12 cellular contexts compared by ENCODE assay signal in genomic region chr4:126583509-126583908, GRCh38.
DNase-seq lines count a peak whose midpoint lies in the region; ATAC-seq and TF ChIP-seq lines count a peak whose summit lies in the region.
"Had no signal": no experiment of that assay in that cellular context is flagged by ENCODE, and none has a peak within 500 bp of the region (broad histone marks: within the 10 kb centered on the region; RNA-seq: fewer than 3 reads in every experiment).

No MANE protein-coding gene starts in this region.

- peak; percentile 23 for TF ChIP-seq RAD21 in IMR-90 (IDR thresholded peaks at IDR 0.05; ENCODE audit: low read length)

- no peaks in the 10 kb centered on the region for H4K20me1 ChIP-seq in IMR-90 (ENCODE audit: insufficient read depth, low read length)

- no peaks in the 10 kb centered on the region for H3K79me1 ChIP-seq in IMR-90 (ENCODE audit: low read depth in 1 of 2, low read length in 2 of 2)

- no peaks in the 10 kb centered on the region for H3K4me1 ChIP-seq in IMR-90 (ENCODE audit: control insufficient read depth, insufficient read depth, low read length)
- H3K4me1 ChIP-seq: tibial artery had no signal

- no peaks in the 10 kb centered on the region for H3K9me1 ChIP-seq in IMR-90 (ENCODE audit: insufficient read depth, low read length)

- H3K27me3 ChIP-seq in IMR-90 (ENCODE audit: control insufficient read depth, insufficient read depth, low read length): no peaks in the 10 kb centered on the region
- H3K27me3 ChIP-seq: tibial artery had no signal

- H3K27ac ChIP-seq in IMR-90 (ENCODE audit: insufficient read depth, low read length): no peak overlapping the region
- no peak overlapping the region for H3K27ac ChIP-seq in VCaP
- H3K27ac ChIP-seq: tibial artery had no signal

- no CpG with 5 or more reads among the region's 1 CpG for WGBS in IMR-90 (ENCODE audit: extremely low coverage in 2 of 2, insufficient read length in 1 of 2), 2 experiments

- H3K4me1 Mint-ChIP-seq in activated naive CD4-positive, alpha-beta T cell treated with anti-CD3 and anti-CD28 coated beads, Interleukin-2, amount 10 ng/mL, durations not matched to agents 7 days and 5 days: no peaks in the 10 kb centered on the region

- TF ChIP-seq CTCF in IMR-90 (conservative IDR thresholded peaks at IDR 0.05; ENCODE audit: low read depth, low read length) (peak; percentile 37), VCaP (conservative IDR thresholded peaks at IDR 0.05) (peak; percentile 71)

- POLR2A ChIA-PET in IMR-90 (lab: Charles Lee; ENCODE audit: unreplicated experiment): no interaction called here

- TF ChIP-seq POLR2A in IMR-90 (IDR thresholded peaks at IDR 0.05; ENCODE audit: low read depth, low read length): no peak

- no peak overlapping the region for H3K4me3 Mint-ChIP-seq in activated naive CD4-positive, alpha-beta T cell treated with anti-CD3 and anti-CD28 coated beads, Interleukin-2, amount 10 ng/mL, durations not matched to agents 7 days and 5 days

- no peak overlapping the region for H3K14ac ChIP-seq in IMR-90 (replicated peaks; ENCODE audit: low read depth, low read length)

- no peak overlapping the region for H3K9ac ChIP-seq in IMR-90 (ENCODE audit: low read depth, low read length)

- no peak overlapping the region for H3K4me3 ChIP-seq in IMR-90 (ENCODE audit: insufficient read depth, low read depth, low read length)
- H3K4me3 ChIP-seq: tibial artery had no signal

- H3K36me3 Mint-ChIP-seq in activated naive CD4-positive, alpha-beta T cell treated with anti-CD3 and anti-CD28 coated beads, Interleukin-2, amount 10 ng/mL, durations not matched to agents 7 days and 5 days: no peaks in the 10 kb centered on the region

- no peak overlapping the region for H4K5ac ChIP-seq in IMR-90 (ENCODE audit: low read depth, low read length)

- H2AFZ ChIP-seq in IMR-90 (replicated peaks; ENCODE audit: low read length, poor library complexity): no peak overlapping the region

- dilution Hi-C loops in IMR-90 (cut with HindIII; ENCODE audit: low sequenced_read_pairs, unreplicated experiment): no loop called here

- H3K27me3 Mint-ChIP-seq in activated naive CD4-positive, alpha-beta T cell treated with anti-CD3 and anti-CD28 coated beads, Interleukin-2, amount 10 ng/mL, durations not matched to agents 7 days and 5 days: no peaks in the 10 kb centered on the region

- no peak overlapping the region for H2AK9ac ChIP-seq in IMR-90 (replicated peaks; ENCODE audit: low read depth, low read length, poor library complexity)

- no peak overlapping the region for H2BK5ac ChIP-seq in IMR-90 (ENCODE audit: low read depth, low read length, poor library complexity, severe bottlenecking)

- H3K9me3 Mint-ChIP-seq in activated naive CD4-positive, alpha-beta T cell treated with anti-CD3 and anti-CD28 coated beads, Interleukin-2, amount 10 ng/mL, durations not matched to agents 7 days and 5 days: peaks cover 14% of the 10 kb centered on the region

- no peak overlapping the region for H2BK15ac ChIP-seq in IMR-90 (ENCODE audit: low read depth, low read length)

- H2BK120ac ChIP-seq in IMR-90 (ENCODE audit: low read depth, low read length): no peak overlapping the region

- H3K9me3 ChIP-seq in IMR-90 (ENCODE audit: control insufficient read depth, insufficient read depth, low read length): peaks cover 3% of the 10 kb centered on the region

- DNase-seq in ELF-1 (ENCODE audit: low read depth, low spot score) (peak; percentile 76), IMR-90 (peak; percentile 26), iris pigment epithelial cell (ENCODE audit: low read depth) (peak; percentile 36), head of caudate nucleus (no peak), foreskin melanocyte (no peak), HPDE6-E6E7 (ENCODE audit: extremely low spot score) (no peak)
- no peak for DNase-seq in activated naive CD4-positive, alpha-beta T cell treated with anti-CD3 and anti-CD28 coated beads, Interleukin-2, amount 10 ng/mL, durations not matched to agents 7 days and 5 days
- DNase-seq: activated T-cell treated with anti-CD3 and anti-CD28 coated beads, Interleukin-2, amount 50 U/mL, for 1 hour; effector CD4-positive, alpha-beta T cell; Right ventricle myocardium superior; tibial artery had no signal

- H2AK5ac ChIP-seq in IMR-90 (ENCODE audit: low read depth, low read length): no peak overlapping the region

- CTCF ChIA-PET in IMR-90 (lab: Yijun Ruan, JAX): interaction anchor here (0.6 to 1.8 kb wide), 7 partner anchors 8 to 1269 kb away, joined by 3 to 6 read pairs (median 3); partner anchors contain the start of gene FAT4
- CTCF ChIA-PET in activated naive CD4-positive, alpha-beta T cell treated with anti-CD3 and anti-CD28 coated beads, Interleukin-2, amount 10 ng/mL, durations not matched to agents 7 days and 5 days (lab: Charles Lee): no interaction called here

- H3K56ac ChIP-seq in IMR-90 (ENCODE audit: extremely low read depth, insufficient read depth, low read length): no peak overlapping the region

- H3K4me2 ChIP-seq in IMR-90 (ENCODE audit: low read depth, low read length): no peak overlapping the region

- H3K36me3 ChIP-seq in IMR-90 (ENCODE audit: control insufficient read depth, insufficient read depth, low read length): no peaks in the 10 kb centered on the region
- H3K36me3 ChIP-seq: tibial artery had no signal

- H3K18ac ChIP-seq in IMR-90 (ENCODE audit: low read depth, low read length): no peak overlapping the region

- intact Hi-C loops in IMR-90 (cut with micrococcal nuclease) (no loop called here), head of caudate nucleus (cut with DNase I) (no loop called here)

- H3K23ac ChIP-seq in IMR-90 (ENCODE audit: low read depth, low read length): no peak overlapping the region

- H3K4ac ChIP-seq in IMR-90 (ENCODE audit: low read depth, low read length): no peak overlapping the region

- H4K91ac ChIP-seq in IMR-90 (ENCODE audit: insufficient read depth, low read depth, low read length): no peak overlapping the region

- in situ Hi-C loops in IMR-90 (cut with MboI; ENCODE audit: low sequenced_read_pairs): no loop called here

- no peak overlapping the region for H3K27ac Mint-ChIP-seq in activated naive CD4-positive, alpha-beta T cell treated with anti-CD3 and anti-CD28 coated beads, Interleukin-2, amount 10 ng/mL, durations not matched to agents 7 days and 5 days

- no peak overlapping the region for H4K8ac ChIP-seq in IMR-90 (ENCODE audit: low read depth in 2 of 2, low read length in 2 of 2)

- no TSS peak for BruUV-seq in IMR-90 (replicated peaks; lab: Mats Ljungman, UMichigan)

- peak; percentile 72 for ATAC-seq in IMR-90 (ENCODE audit: low read depth)

- H2BK20ac ChIP-seq in IMR-90 (ENCODE audit: low read depth, low read length): no peak overlapping the region

TF ChIP-seq in IMR-90, 13 proteins besides CTCF, POLR2A, EP300 and RAD21:
- no peak; the same call in 1 of the 2 replicates for TF ChIP-seq MAFK (IDR thresholded peaks at IDR 0.05; ENCODE audit: low read depth, low read length)
- no peak for TF ChIP-seq BHLHE40 (IDR thresholded peaks at IDR 0.05; ENCODE audit: low read depth, low read length)
- TF ChIP-seq RCOR1 (IDR thresholded peaks at IDR 0.05; ENCODE audit: insufficient replicate concordance, low read length): no peak
- TF ChIP-seq CHD1 (IDR thresholded peaks at IDR 0.05; ENCODE audit: low read depth, low read length): no peak
- no peak for TF ChIP-seq MAZ (IDR thresholded peaks at IDR 0.05; ENCODE audit: borderline replicate concordance, low read depth, low read length)
TF ChIP-seq in IMR-90: peak in this region for 0.

Comparison
In these comparisons a context has a peak if more than half of its experiments do, and no peak if none do; other contexts are left out.
1. DNase-seq: peak in ELF-1 (single experiment), IMR-90 (single experiment) and iris pigment epithelial cell (single experiment); none in head of caudate nucleus (0 of 42), foreskin melanocyte (single experiment), HPDE6-E6E7 (single experiment) and activated naive CD4-positive, alpha-beta T cell treated with anti-CD3 and anti-CD28 coated beads, Interleukin-2, amount 10 ng/mL, durations not matched to agents 7 days and 5 days (single experiment).